In genomic region chrX:11264925-11265324, GRCh38 we compare ENCODE assay signal across 19 cellular contexts. TPM values are rescaled to one million over a fixed set of nuclear protein-coding genes. Genes with fewer than 3 reads are reported as not detected.
A peak's percentile ranks its signal among the peaks of the same experiment; 100 is the strongest.
DNase-seq lines count a peak whose midpoint lies in the region; ATAC-seq, FAIRE-seq and TF ChIP-seq lines count a peak whose summit lies in the region.
"Had no signal": no experiment of that assay in that cellular context is flagged by ENCODE, and none has a peak within 500 bp of the region (broad histone marks: within the 10 kb centered on the region; RNA-seq: fewer than 3 reads in every experiment).

No MANE protein-coding gene starts in this region.

- no peaks in the 10 kb centered on the region for H3K27me3 ChIP-seq in K562 (ENCODE audit: control insufficient read depth in 2 of 2, insufficient read depth in 2 of 2, low read length in 2 of 2)
- no peaks in the 10 kb centered on the region for H3K27me3 ChIP-seq in gastrocnemius medialis

- H3K9me1 ChIP-seq in K562 (ENCODE audit: control insufficient read depth, insufficient read depth, low read length): no peaks in the 10 kb centered on the region

- no peak for ATAC-seq in A549
- ATAC-seq in K562: no peak
- ATAC-seq in gastrocnemius medialis: no peak
- ATAC-seq: GM23338 had no signal

- 8% methylated on average over 1 of the region's 1 CpG for WGBS in A549 (ENCODE audit: missing lambda C conversion rate)
- 55% methylated on average over 1 of the region's 1 CpG for WGBS in K562 (ENCODE audit: insufficient coverage, low coverage, missing lambda C conversion rate)

- H3K4me1 Mint-ChIP-seq in HFFc6 (ENCODE audit: low read depth): peaks cover 72% of the 10 kb centered on the region
- no peaks in the 10 kb centered on the region for H3K4me1 Mint-ChIP-seq in activated naive CD4-positive, alpha-beta T cell treated with anti-CD3 and anti-CD28 coated beads for 36 hours (ENCODE audit: low read depth)

- H3K9me3 Mint-ChIP-seq in HFFc6: no peaks in the 10 kb centered on the region
- H3K9me3 Mint-ChIP-seq in activated naive CD4-positive, alpha-beta T cell treated with anti-CD3 and anti-CD28 coated beads for 36 hours: no peaks in the 10 kb centered on the region
- H3K9me3 Mint-ChIP-seq: GM23338 had no signal

- H3K4me2 ChIP-seq in A549: no peak overlapping the region
- peak overlapping the region; percentile 76; the same call in 1 of the 2 replicates for H3K4me2 ChIP-seq in K562 (ENCODE audit: insufficient read depth, low read length)
- H3K4me2 ChIP-seq: GM23338 had no signal

- H3K9me3 ChIP-seq in A549: no peaks in the 10 kb centered on the region
- H3K9me3 ChIP-seq in K562 (replicated peaks; ENCODE audit: control insufficient read depth, insufficient read depth, low read depth, low read length): no peaks in the 10 kb centered on the region
- no peaks in the 10 kb centered on the region for H3K9me3 ChIP-seq in gastrocnemius medialis

- TF ChIP-seq POLR2A in A549 (IDR thresholded peaks at IDR 0.05; ENCODE audit: low read length): no peak
- TF ChIP-seq POLR2A in K562 (conservative IDR thresholded peaks at IDR 0.05): no peak
- TF ChIP-seq POLR2A in gastrocnemius medialis (IDR thresholded peaks at IDR 0.05): no peak

- CTCF ChIA-PET in A549 (lab: Yijun Ruan, JAX) (no interaction called here), K562 (lab: Yijun Ruan, JAX; ENCODE audit: low intra/inter-chr PET ratio) (no interaction called here)
- CTCF ChIA-PET in activated naive CD4-positive, alpha-beta T cell treated with anti-CD3 and anti-CD28 coated beads for 36 hours (lab: Charles Lee): no interaction called here

- 0 out of 2 replicates have a peak overlapping the region, but pooled peaks have one; percentile 64 for H3K4me3 Mint-ChIP-seq in HFFc6
- H3K4me3 Mint-ChIP-seq in activated naive CD4-positive, alpha-beta T cell treated with anti-CD3 and anti-CD28 coated beads for 36 hours: no peak overlapping the region
- H3K4me3 Mint-ChIP-seq: GM23338 had no signal

- no peaks in the 10 kb centered on the region for H3K27me3 Mint-ChIP-seq in HFFc6 (ENCODE audit: insufficient read depth)
- H3K27me3 Mint-ChIP-seq in activated naive CD4-positive, alpha-beta T cell treated with anti-CD3 and anti-CD28 coated beads for 36 hours (ENCODE audit: low read depth): no peaks in the 10 kb centered on the region

- FAIRE-seq in A549 (lab: Jason Lieb, UNC) (peak; percentile 13), K562 (lab: Jason Lieb, UNC) (no peak)

- no peaks in the 10 kb centered on the region for H3K36me3 Mint-ChIP-seq in HFFc6 (ENCODE audit: low read depth)
- H3K36me3 Mint-ChIP-seq in activated naive CD4-positive, alpha-beta T cell treated with anti-CD3 and anti-CD28 coated beads for 36 hours (ENCODE audit: low read depth): no peaks in the 10 kb centered on the region

- no peak for DNase-seq in A549 (ENCODE audit: low read depth in 1 of 2, low spot score in 1 of 2)
- DNase-seq in HFFc6: no peak
- DNase-seq in K562 (ENCODE audit: extremely low read depth in 1 of 4, low spot score in 3 of 4): no peak
- no peak for DNase-seq in gastrocnemius medialis
- DNase-seq in stimulated activated CD4-positive, alpha-beta T cell treated with anti-CD3 and anti-CD28 coated beads, Interleukin-1b, Interleukin-23, amount 100 ng/mL, for 48 hours: no peak
- no peak for DNase-seq in OCI-M1 (lab: John Stamatoyannopoulos, UW)
- no peak for DNase-seq in activated naive CD4-positive, alpha-beta T cell treated with anti-CD3 and anti-CD28 coated beads for 36 hours
- DNase-seq in UCSD-AML1 (lab: John Stamatoyannopoulos, UW; ENCODE audit: unreplicated experiment): no peak
- DNase-seq: COR-L47; DMS153; NCI-H1092; NCI-H2227 treated with DMSO at 0.1 percent for 48 hours; NCI-H524 treated with DMSO at 0.1 percent for 48 hours; NK-92 treated with Interleukin-12 subunit alpha and Interleukin-12 subunit beta, amount 100 ng/mL, for 24 hours had no signal

- TF ChIP-seq RAD21 in A549 (conservative IDR thresholded peaks at IDR 0.05 in 1 of 2, IDR thresholded peaks at IDR 0.05 in 1 of 2) (no peak), K562 (CRISPR knock-in tag; conservative IDR thresholded peaks at IDR 0.05 in 1 of 2, IDR thresholded peaks at IDR 0.05 in 1 of 2) (no peak)

- H3K79me2 ChIP-seq in K562 (ENCODE audit: control insufficient read depth, insufficient read depth, low read length): peaks cover 98% of the 10 kb centered on the region

- intact Hi-C loops in K562 (cut with micrococcal nuclease): loop anchor here (5.0 to 10.0 kb wide), 2 partner anchors 102 to 110 kb away; no protein-coding TSS in a partner anchor
- intact Hi-C loops in gastrocnemius medialis (cut with DNase I; ENCODE audit: low total_unique reads): loop anchor here (10.0 kb wide), 1 partner anchor 80 kb away; no protein-coding TSS in a partner anchor
- intact Hi-C loops in activated naive CD4-positive, alpha-beta T cell treated with anti-CD3 and anti-CD28 coated beads for 36 hours (cut with micrococcal nuclease): no loop called here

- in situ Hi-C loops in K562 (cut with MboI): no loop called here
- in situ Hi-C loops in gastrocnemius medialis (cut with MboI; ENCODE audit: low sequenced_read_pairs in 4 of 4): no loop called here

- H3K9ac ChIP-seq in K562 (ENCODE audit: insufficient read depth in 1 of 2, low read depth in 2 of 2, low read length in 2 of 2): peak overlapping the region in 1 of 2 experiments; percentile 72; a peak in 2 of 4 replicates

- no peaks in the 10 kb centered on the region for H4K20me1 ChIP-seq in K562 (replicated peaks; ENCODE audit: control insufficient read depth, insufficient read depth, low read length)

- no peak overlapping the region for H3K27ac ChIP-seq in A549
- H3K27ac ChIP-seq in K562 (ENCODE audit: extremely low read depth, low read depth, low read length): peak overlapping the region; percentile 78
- peak overlapping the region; percentile 2 to 64 (median 54) for H3K27ac ChIP-seq in gastrocnemius medialis
- H3K27ac ChIP-seq: C4-2B, HL-60 had no signal

- no peak overlapping the region for H3K4me3 ChIP-seq in A549
- H3K4me3 ChIP-seq in K562: peak overlapping the region; percentile 23; the same call in 1 of the 2 replicates
- peak overlapping the region in 3 of 4 donors; percentile 8 to 49 (median 40) for H3K4me3 ChIP-seq in gastrocnemius medialis
- H3K4me3 ChIP-seq: GM23338 had no signal

- H3K4me1 ChIP-seq in A549 (no peaks in the 10 kb centered on the region; the same call in 2 of the 3 replicates), K562 (replicated peaks in 1 of 2; ENCODE audit: control insufficient read depth in 2 of 2, insufficient read depth in 2 of 2, low read length in 2 of 2) (peaks cover 6 to 64% of the 10 kb centered on the region in 2 experiments), gastrocnemius medialis (peaks cover 5 to 6% of the 10 kb centered on the region in 2 donors)

- H3K36me3 ChIP-seq in K562 (ENCODE audit: control insufficient read depth, insufficient read depth, low read length): no peaks in the 10 kb centered on the region; the same call in 2 of the 3 replicates
- no peaks in the 10 kb centered on the region for H3K36me3 ChIP-seq in gastrocnemius medialis

- H2AFZ ChIP-seq in K562 (ENCODE audit: low read depth, low read length): no peak overlapping the region
- H2AFZ ChIP-seq: GM23338 had no signal

- POLR2A ChIA-PET in A549 (lab: Yijun Ruan, JAX) (no interaction called here), K562 (lab: Yijun Ruan, JAX) (interaction anchor here (0.9 kb wide), 2 partner anchors 11 to 15 kb away, joined by 4 read pairs; no protein-coding TSS in a partner anchor)

- no peak overlapping the region for H3K27ac Mint-ChIP-seq in HFFc6
- H3K27ac Mint-ChIP-seq in activated naive CD4-positive, alpha-beta T cell treated with anti-CD3 and anti-CD28 coated beads for 36 hours: no peak overlapping the region
- H3K27ac Mint-ChIP-seq: GM23338 had no signal

- TF ChIP-seq EP300 in A549 (IDR thresholded peaks at IDR 0.05) (no peak), K562 (IDR thresholded peaks at IDR 0.05; ENCODE audit: low read length) (no peak)

- no peak for TF ChIP-seq CTCF in A549 (IDR thresholded peaks at IDR 0.05)
- no peak for TF ChIP-seq CTCF in HFFc6 (IDR thresholded peaks at IDR 0.05)
- TF ChIP-seq CTCF in K562 (IDR thresholded peaks at IDR 0.05 in 2 of 3, conservative IDR thresholded peaks at IDR 0.05 in 1 of 3; ENCODE audit: insufficient read depth in 2 of 3, low read depth in 1 of 3, low read length in 3 of 3): no peak
- TF ChIP-seq CTCF in gastrocnemius medialis (IDR thresholded peaks at IDR 0.05 in 4 of 5, conservative IDR thresholded peaks at IDR 0.05 in 1 of 5): no peak

- no TSS peak for BruUV-seq in K562 (replicated peaks; lab: Mats Ljungman, UMichigan)

TF ChIP-seq in A549, 52 proteins besides CTCF, POLR2A, EP300 and RAD21 (continues in another document):
- no peak for TF ChIP-seq RARB (CRISPR knock-in tag; IDR thresholded peaks at IDR 0.05)

TF ChIP-seq in K562, 482 proteins besides CTCF, POLR2A, EP300 and RAD21 (continues in another document):
- no peak for TF ChIP-seq RAD51 (IDR thresholded peaks at IDR 0.05; ENCODE audit: borderline replicate concordance, low read depth)

RNA-seq across cellular contexts. Expression of gene AMELX, which starts 28.3 kb away (rescaled TPM):
- polyA plus RNA-seq in A549 (2011; rRNA removed) (not detected in 2 replicates), A549 (2017; fragmentation: RNase III; extraction: RNeasy Plus Mini Kit Qiagen cat#74134 plus additional on column Dnase treatment) (not detected in 3 replicates), K562 (2011; rRNA removed) (not detected in 2 replicates), K562 (2014; fragmentation: Illumina TruSeq; extraction: Trizol) (not detected in 2 replicates), K562 (2014; fragmentation: Nextera tagmentation; extraction: Ambion mirVana) (not detected), K562 (2014; rRNA removed) (not detected in 2 replicates)
- polyA plus RNA-seq in A549 (2012; cell fraction: cytosol; rRNA removed): not detected in 2 replicates
- polyA plus RNA-seq in A549 (2012; cell fraction: nucleus; rRNA removed): not detected in 2 replicates
- polyA minus RNA-seq in A549 (2011; rRNA and poly(A)+ RNA removed): not detected in 2 replicates
- not detected for total RNA-seq in HFFc6 (2021; fragmentation: NEBNext Ultra II Directional; extraction: Animal tissue kit (Norgen Biotek cat#: 25700))
- total RNA-seq in K562 (2011; cell fraction: chromatin; rRNA removed; ENCODE audit: low replicate concordance): not detected in 2 replicates
- total RNA-seq in K562 (2011; cell fraction: nucleolus; rRNA removed): not detected in 2 replicates
- total RNA-seq in K562 (2011; cell fraction: nucleoplasm; rRNA removed): not detected in 2 replicates
- total RNA-seq in K562 (2014; rRNA removed) (not detected in 2 replicates), K562 (2014; rRNA removed; fragmentation: Illumina TruSeq; extraction: Trizol) (not detected in 2 replicates), K562 (2015; rRNA removed; fragmentation: Illumina TruSeq; extraction: Trizol) (not detected in 2 replicates), K562 (2021) (0.22 TPM in 1 of 2 replicates, not detected in the other), gastrocnemius medialis (not detected)
- not detected in 2 replicates for polyA plus RNA-seq in K562 (2011; cell fraction: cytosol; rRNA removed)
- polyA plus RNA-seq in K562 (2011; cell fraction: nucleus; rRNA removed): not detected in 2 replicates
- not detected in 2 replicates for polyA plus RNA-seq in K562 (2012)
- polyA minus RNA-seq in K562 (2011; rRNA and poly(A)+ RNA removed): not detected in 2 replicates
- not detected in 2 replicates for polyA minus RNA-seq in K562 (2011; cell fraction: cytosol; rRNA and poly(A)+ RNA removed)
- polyA minus RNA-seq in K562 (2011; cell fraction: nucleus; rRNA and poly(A)+ RNA removed): not detected in 2 replicates
- not detected for total RNA-seq in activated naive CD4-positive, alpha-beta T cell treated with anti-CD3 and anti-CD28 coated beads for 36 hours
- total RNA-seq: A172, GM23338, M059J had no signal
- polyA plus RNA-seq: GM23338 had no signal

Comparison
In these comparisons a context has a peak if more than half of its experiments do, and no peak if none do; other contexts are left out.
1. H3K27ac ChIP-seq: peak in K562 (single experiment) and gastrocnemius medialis (4 of 4); none in A549 (0 of 2).